ENCODE assay signal across 1 cellular context in genomic region chr12:54136844-54137580, GRCh38.
TF ChIP-seq lines count a peak whose summit lies in the region.

No MANE protein-coding gene starts in this region.

TF ChIP-seq in GM23338, 12 proteins besides CTCF, POLR2A, EP300 and RAD21 (continued from another document):
- TF ChIP-seq ZNF462 (CRISPR knock-in tag; IDR thresholded peaks at IDR 0.05) (no peak), EZH2phosphoT487 (IDR thresholded peaks at IDR 0.05; ENCODE audit: unreplicated experiment) (no peak), CREB1 (CRISPR knock-in tag; IDR thresholded peaks at IDR 0.05; ENCODE audit: low read depth) (no peak), JUNB (IDR thresholded peaks at IDR 0.05; ENCODE audit: unreplicated experiment) (no peak), ZNF331 (CRISPR knock-in tag; IDR thresholded peaks at IDR 0.05; ENCODE audit: low read depth) (no peak), REST (IDR thresholded peaks at IDR 0.05; ENCODE audit: unreplicated experiment) (no peak), ETS1 (IDR thresholded peaks at IDR 0.05) (no peak), NANOG (IDR thresholded peaks at IDR 0.05; ENCODE audit: borderline replicate concordance) (no peak), STAT1 (IDR thresholded peaks at IDR 0.05; ENCODE audit: unreplicated experiment) (no peak), ZNF114 (CRISPR knock-in tag; IDR thresholded peaks at IDR 0.05) (no peak), EZH2 (IDR thresholded peaks at IDR 0.05; ENCODE audit: low read depth, unreplicated experiment) (no peak)
